Comparison of ENCODE assay signal across 11 cellular contexts in the genomic region with DNA sequence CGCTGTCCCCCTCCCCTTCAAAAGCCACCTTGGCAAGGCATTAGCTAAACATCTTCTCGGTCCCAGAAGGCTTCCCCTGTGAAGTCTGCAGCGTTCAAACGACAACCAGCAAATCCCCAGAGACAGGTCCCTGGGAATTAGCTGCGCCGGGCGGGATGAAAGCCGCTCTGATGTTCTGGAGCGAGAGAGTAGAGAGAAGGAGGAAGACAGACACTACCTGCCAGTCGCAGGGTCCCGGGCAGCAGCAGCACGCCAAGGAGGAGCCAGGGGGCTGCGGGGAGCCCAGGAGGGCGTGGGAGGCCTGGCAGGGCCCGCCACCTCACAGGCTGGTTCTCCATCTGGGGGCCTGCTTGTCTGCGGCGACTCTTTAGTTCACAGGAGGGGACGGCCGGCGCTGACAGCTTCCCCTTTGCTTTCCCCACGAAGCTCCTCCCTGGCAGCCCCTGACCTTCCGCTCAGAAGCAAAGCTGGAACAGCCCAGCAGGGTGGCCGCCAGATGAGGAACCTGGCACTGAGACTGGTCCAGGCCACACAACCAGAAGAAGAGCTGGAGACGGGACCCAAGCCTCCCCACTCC. TPM values are rescaled to one million over a fixed set of nuclear protein-coding genes. Genes with fewer than 3 reads are reported as not detected.
A peak's percentile ranks its signal among the peaks of the same experiment; 100 is the strongest.
DNase-seq lines count a peak whose midpoint lies in the region; ATAC-seq and TF ChIP-seq lines count a peak whose summit lies in the region.
"Had no signal": no experiment of that assay in that cellular context is flagged by ENCODE, and none has a peak within 500 bp of the region (broad histone marks: within the 10 kb centered on the region; RNA-seq: fewer than 3 reads in every experiment).

Gene NFAM1, minus strand, starts transcription at position 384 of the 577 bp plus-strand sequence. Its CDS starts 46 bp downstream, at position 338.

- DNase-seq in Ammon's horn (ENCODE audit: low spot score), result peak; percentile 60
- DNase-seq in NCI-H524 (lab: John Stamatoyannopoulos, UW), result peak; percentile 72 to 87
- no peak for DNase-seq in esophagus muscularis mucosa (ENCODE audit: extremely low spot score)
- DNase-seq in HEK293T (ENCODE audit: extremely low spot score), result no peak
- DNase-seq in NCI-H128 (lab: John Stamatoyannopoulos, UW; ENCODE audit: unreplicated experiment), result no peak
- DNase-seq: cerebellar nuclear complex, RPMI8226, small intestine had no signal

- intact Hi-C loops in esophagus muscularis mucosa (cut with DNase I), result no loop called here

- peak within 1 kb of the TSS; percentile 39 for H3K4me2 ChIP-seq in neural cell (ENCODE audit: low read length)

- POLR2A ChIA-PET in HEK293T (lab: Yijun Ruan, JAX), result interaction anchor here (1.4 kb wide), 1 partner anchor 63 kb away, joined by 4 read pairs; no protein-coding TSS in a partner anchor

- H3F3A ChIP-seq in neural cell (ENCODE audit: insufficient read depth, low read length, poor library complexity, severe bottlenecking), result no peaks in the 10 kb centered on the region

- H2AFZ ChIP-seq in neural cell (ENCODE audit: low read depth, low read length), result no peak within 1 kb of the TSS

- peak within 1 kb of the TSS; percentile 17 for H3K9ac ChIP-seq in neural cell (ENCODE audit: low read length)

- H4K20me1 ChIP-seq in neural cell (ENCODE audit: insufficient read depth), result no peaks in the 10 kb centered on the region

- CTCF ChIA-PET in HEK293T (lab: Yijun Ruan, JAX), result no interaction called here

- H3K36me3 ChIP-seq in esophagus muscularis mucosa (no peaks in the 10 kb centered on the region), neural cell (ENCODE audit: insufficient read depth, low read length) (no peaks in the 10 kb centered on the region)

- H3K9me3 ChIP-seq in esophagus muscularis mucosa (no peaks in the 10 kb centered on the region), neural cell (ENCODE audit: low read length) (no peaks in the 10 kb centered on the region)

- 56% methylated on average over 11 of the region's 24 CpGs for WGBS in esophagus muscularis mucosa

- no peaks in the 10 kb centered on the region for H3K9me2 ChIP-seq in neural cell (ENCODE audit: insufficient read depth, low read length)

- TF ChIP-seq CTCF in esophagus muscularis mucosa (IDR thresholded peaks at IDR 0.05) (no peak), neural cell (IDR thresholded peaks at IDR 0.05; ENCODE audit: poor library complexity, severe bottlenecking) (no peak)

- H3K4me3 ChIP-seq in esophagus muscularis mucosa (peak within 1 kb of the TSS; percentile 25 to 47 (median 34)), neural cell (ENCODE audit: low read length) (peak within 1 kb of the TSS; percentile 34)

- TF ChIP-seq POLR2A in esophagus muscularis mucosa (IDR thresholded peaks at IDR 0.05; ENCODE audit: low read depth), result no peak

- TF ChIP-seq RAD21 in neural cell (conservative IDR thresholded peaks at IDR 0.05), result no peak

- ATAC-seq in HG02610 (IDR thresholded peaks at IDR 0.05; ENCODE audit: unreplicated experiment) (no peak), GM18511 (IDR thresholded peaks at IDR 0.05; ENCODE audit: unreplicated experiment) (no peak)

- H3K27ac ChIP-seq in esophagus muscularis mucosa (replicated peaks in 1 of 4) (peak within 1 kb of the TSS in 3 of 4 donors; percentile 2 to 49 (median 13)), neural cell (ENCODE audit: low read length) (peak within 1 kb of the TSS; percentile 39)

- TF ChIP-seq EP300 in esophagus muscularis mucosa (IDR thresholded peaks at IDR 0.05), result no peak
- no peak for TF ChIP-seq EP300 in neural cell (conservative IDR thresholded peaks at IDR 0.05; ENCODE audit: poor library complexity, severe bottlenecking)

- H3K27me3 ChIP-seq in esophagus muscularis mucosa, result peaks cover 0 to 23% (median 0%) of the 10 kb centered on the region in 4 donors
- no peaks in the 10 kb centered on the region for H3K27me3 ChIP-seq in neural cell (ENCODE audit: insufficient read depth, low read depth, low read length)

- H3K4me1 ChIP-seq in esophagus muscularis mucosa, result peaks cover under 1 to 34% (median 16%) of the 10 kb centered on the region in 4 donors

- no peaks in the 10 kb centered on the region for H3K79me2 ChIP-seq in neural cell (replicated peaks; ENCODE audit: insufficient read depth, low read length)

TF ChIP-seq in neural cell, 6 proteins besides CTCF, POLR2A, EP300 and RAD21:
- peak; percentile 10 for TF ChIP-seq SMC3 (conservative IDR thresholded peaks at IDR 0.05; ENCODE audit: poor library complexity)
- TF ChIP-seq EZH2 (IDR thresholded peaks at IDR 0.05; ENCODE audit: borderline replicate concordance, insufficient read depth, low read length, poor library complexity, severe bottlenecking), result no peak
- peak; percentile 32 for TF ChIP-seq POLR2AphosphoS5 (IDR thresholded peaks at IDR 0.05)
- TF ChIP-seq TAF1 (IDR thresholded peaks at IDR 0.05; ENCODE audit: low read depth), result no peak

TF ChIP-seq in HEK293T, 16 proteins besides CTCF, POLR2A, EP300 and RAD21:
- no peak for TF ChIP-seq NFRKB (IDR thresholded peaks at IDR 0.05)

RNA-seq across cellular contexts. Expression of gene NFAM1, which starts in this region (rescaled TPM):
- 1 to 10 TPM; 2.1 to 5.1 (median 2.9) TPM for total RNA-seq in esophagus muscularis mucosa
- polyA plus RNA-seq in neural cell, result 0.05 TPM in 1 of 2 replicates, not detected in the other
- polyA minus RNA-seq in neural cell, result 0.23 and 0.24 TPM in 2 replicates

Comparison
In these comparisons a context has a peak if more than half of its experiments do, and no peak if none do; other contexts are left out.
1. DNase-seq: peak in Ammon's horn (single experiment) and NCI-H524 (2 of 2); none in esophagus muscularis mucosa (single experiment), HEK293T (single experiment) and NCI-H128 (single experiment).